Comparison of ENCODE assay signal across 8 cellular contexts in genomic region chr16:3950343-3951193, GRCh38.
A peak's percentile ranks its signal among the peaks of the same experiment; 100 is the strongest.
DNase-seq lines count a peak whose midpoint lies in the region; ATAC-seq and TF ChIP-seq lines count a peak whose summit lies in the region.

No MANE protein-coding gene starts in this region.

- peak overlapping the region; percentile 36 to 55 for H3K27ac Mint-ChIP-seq in activated naive CD4-positive, alpha-beta T cell treated with anti-CD3 and anti-CD28 coated beads, Interleukin-2, amount 50 U/mL, for 72 hours
- H3K27ac Mint-ChIP-seq in activated naive CD8-positive, alpha-beta T cell treated with anti-CD3 and anti-CD28 coated beads for 36 hours: no peak overlapping the region

- no peak overlapping the region for H4K91ac ChIP-seq in mesenchymal stem cell (ENCODE audit: low read length)

- H3K4me2 ChIP-seq in mesenchymal stem cell (ENCODE audit: low read length, poor library complexity, severe bottlenecking): no peak overlapping the region

- H2AFZ ChIP-seq in mesenchymal stem cell (ENCODE audit: low read depth, low read length): no peak overlapping the region

- 86% methylated on average over 30 of the region's 32 CpGs for WGBS in mesenchymal stem cell

- H3K36me3 Mint-ChIP-seq in activated naive CD4-positive, alpha-beta T cell treated with anti-CD3 and anti-CD28 coated beads, Interleukin-2, amount 50 U/mL, for 72 hours: no peaks in the 10 kb centered on the region
- H3K36me3 Mint-ChIP-seq in activated naive CD8-positive, alpha-beta T cell treated with anti-CD3 and anti-CD28 coated beads for 36 hours: no peaks in the 10 kb centered on the region

- no peak overlapping the region for H2BK15ac ChIP-seq in mesenchymal stem cell (ENCODE audit: low read depth, poor library complexity, severe bottlenecking)

- no peaks in the 10 kb centered on the region for H3K79me1 ChIP-seq in mesenchymal stem cell (replicated peaks; ENCODE audit: low read length, poor library complexity, severe bottlenecking)

- H3K9me3 ChIP-seq in mesenchymal stem cell (ENCODE audit: control insufficient read depth, low read length): no peaks in the 10 kb centered on the region

- H3K4me3 ChIP-seq in mesenchymal stem cell (ENCODE audit: insufficient read depth in 1 of 2, low read depth in 1 of 2, low read length in 2 of 2): peak overlapping the region in 1 of 2 experiments; percentile 74

- H3K23ac ChIP-seq in mesenchymal stem cell (ENCODE audit: low read length in 2 of 2): no peak overlapping the region

- no peak overlapping the region for H2BK120ac ChIP-seq in mesenchymal stem cell (ENCODE audit: low read depth, low read length)

- H4K8ac ChIP-seq in mesenchymal stem cell (ENCODE audit: low read length): no peak overlapping the region

- peak overlapping the region; percentile 90 for H3K9ac ChIP-seq in mesenchymal stem cell (ENCODE audit: low read length)

- H3K18ac ChIP-seq in mesenchymal stem cell (ENCODE audit: low read depth in 1 of 2, low read length in 2 of 2): peak overlapping the region in 1 of 2 experiments; percentile 46

- no peaks in the 10 kb centered on the region for H3K9me3 Mint-ChIP-seq in activated naive CD4-positive, alpha-beta T cell treated with anti-CD3 and anti-CD28 coated beads, Interleukin-2, amount 50 U/mL, for 72 hours
- H3K9me3 Mint-ChIP-seq in activated naive CD8-positive, alpha-beta T cell treated with anti-CD3 and anti-CD28 coated beads for 36 hours: no peaks in the 10 kb centered on the region

- H3K27me3 ChIP-seq in mesenchymal stem cell (ENCODE audit: control insufficient read depth in 1 of 2, insufficient read depth in 1 of 2, low read length in 2 of 2): no peaks in the 10 kb centered on the region

- H3K4ac ChIP-seq in mesenchymal stem cell (ENCODE audit: low read depth in 1 of 2, low read length in 2 of 2): no peak overlapping the region

- H3K4me3 Mint-ChIP-seq in activated naive CD8-positive, alpha-beta T cell treated with anti-CD3 and anti-CD28 coated beads for 36 hours: no peak overlapping the region

- H2BK12ac ChIP-seq in mesenchymal stem cell (ENCODE audit: low read length in 2 of 2): peak overlapping the region in 1 of 2 experiments; percentile 33

- peaks cover 24% of the 10 kb centered on the region for H3K4me1 ChIP-seq in mesenchymal stem cell (ENCODE audit: control insufficient read depth, insufficient read depth, low read depth, low read length)

- no peak overlapping the region for H2AK5ac ChIP-seq in mesenchymal stem cell (ENCODE audit: low read length, severe bottlenecking)

- no peaks in the 10 kb centered on the region for H3K4me1 Mint-ChIP-seq in activated naive CD8-positive, alpha-beta T cell treated with anti-CD3 and anti-CD28 coated beads for 36 hours

- no peak for DNase-seq in activated naive CD4-positive, alpha-beta T cell treated with anti-CD3 and anti-CD28 coated beads, Interleukin-2, amount 50 U/mL, for 72 hours (ENCODE audit: low spot score in 2 of 2)
- no peak for DNase-seq in activated naive CD4-positive, alpha-beta T cell (lab: John Stamatoyannopoulos, UW)
- peak; percentile 12 for DNase-seq in cerebellar cortex (ENCODE audit: low spot score)
- peak; percentile 64 for DNase-seq in mesenchymal stem cell
- no peak for DNase-seq in activated naive CD8-positive, alpha-beta T cell treated with anti-CD3 and anti-CD28 coated beads for 36 hours
- DNase-seq in GM10248 (ENCODE audit: extremely low spot score): no peak

- CTCF ChIA-PET in GM10248 (lab: Yijun Ruan, JAX): no interaction called here

- no peak overlapping the region for H3K27ac ChIP-seq in mesenchymal stem cell (ENCODE audit: low read length, poor library complexity, severe bottlenecking)

- no peak for ATAC-seq in activated naive CD4-positive, alpha-beta T cell treated with anti-CD3 and anti-CD28 coated beads, Interleukin-2, amount 50 U/mL, for 72 hours
- ATAC-seq in GM21786 (IDR thresholded peaks at IDR 0.05; ENCODE audit: unreplicated experiment) (no peak), HG03097 (IDR thresholded peaks at IDR 0.05; ENCODE audit: low FRiP score, unreplicated experiment) (no peak)

- no peaks in the 10 kb centered on the region for H3K36me3 ChIP-seq in mesenchymal stem cell (ENCODE audit: control insufficient read depth in 1 of 2, insufficient read depth in 2 of 2, low read depth in 1 of 2, low read length in 2 of 2)

- H3K27me3 Mint-ChIP-seq in activated naive CD8-positive, alpha-beta T cell treated with anti-CD3 and anti-CD28 coated beads for 36 hours: peaks cover 33% of the 10 kb centered on the region

- H3K14ac ChIP-seq in mesenchymal stem cell (ENCODE audit: low read length in 2 of 2): no peak overlapping the region

- POLR2A ChIA-PET in GM10248 (lab: Yijun Ruan, JAX): no interaction called here

- no peak overlapping the region for H2BK5ac ChIP-seq in mesenchymal stem cell (ENCODE audit: low read depth, low read length, poor library complexity, severe bottlenecking)

- no peak for TF ChIP-seq CTCF in GM10248 (IDR thresholded peaks at IDR 0.05; ENCODE audit: control extremely low read depth, extremely low read depth, low read depth, missing control alignments)

Comparison
In these comparisons a context has a peak if more than half of its experiments do, and no peak if none do; other contexts are left out.
1. DNase-seq: peak in cerebellar cortex (single experiment) and mesenchymal stem cell (single experiment); none in activated naive CD4-positive, alpha-beta T cell treated with anti-CD3 and anti-CD28 coated beads, Interleukin-2, amount 50 U/mL, for 72 hours (0 of 2), activated naive CD4-positive, alpha-beta T cell (0 of 4), activated naive CD8-positive, alpha-beta T cell treated with anti-CD3 and anti-CD28 coated beads for 36 hours (single experiment) and GM10248 (single experiment).